22 cellular contexts compared by ENCODE assay signal in the genomic region with DNA sequence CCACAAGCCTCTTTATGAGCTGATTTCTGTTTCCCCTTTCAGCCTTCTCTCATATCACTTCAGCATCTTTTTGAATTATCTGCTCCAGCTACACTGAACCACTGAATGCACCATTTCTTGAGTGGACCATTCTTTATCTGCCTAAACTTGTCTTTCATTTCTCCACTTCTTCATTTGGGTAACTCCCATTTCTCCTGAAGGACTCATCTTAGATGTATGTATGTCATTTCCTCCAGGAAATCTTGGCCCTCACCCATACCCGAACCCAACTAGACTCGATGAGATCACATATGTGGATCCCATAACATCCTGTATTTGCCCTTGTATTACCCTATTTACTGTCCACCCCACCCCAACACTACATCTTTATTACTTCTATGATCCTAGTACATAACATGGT.
A peak's percentile ranks its signal among the peaks of the same experiment; 100 is the strongest.
DNase-seq lines count a peak whose midpoint lies in the region; ATAC-seq, FAIRE-seq and TF ChIP-seq lines count a peak whose summit lies in the region.
"Had no signal": no experiment of that assay in that cellular context is flagged by ENCODE, and none has a peak within 500 bp of the region (broad histone marks: within the 10 kb centered on the region; RNA-seq: fewer than 3 reads in every experiment).

No MANE protein-coding gene starts in this region.

- H3K27me3 ChIP-seq in bronchial epithelial cell (ENCODE audit: control insufficient read depth, insufficient read depth, low read length): no peaks in the 10 kb centered on the region
- no peaks in the 10 kb centered on the region for H3K27me3 ChIP-seq in heart right ventricle

- intact Hi-C loops in heart right ventricle (cut with DNase I): loop anchor here in 1 of 10 donors (10.0 kb wide), 1 partner anchor 119 kb away; no protein-coding TSS in a partner anchor

- H3K36me3 ChIP-seq in bronchial epithelial cell (ENCODE audit: control insufficient read depth, insufficient read depth, low read length) (no peaks in the 10 kb centered on the region), heart right ventricle (no peaks in the 10 kb centered on the region)

- FAIRE-seq in bronchial epithelial cell (lab: Jason Lieb, UNC): no peak
- FAIRE-seq: A549, GM12878, GM18507 had no signal

- H3K4me1 ChIP-seq in heart right ventricle: peaks cover 0 to 3% (median 0%) of the 10 kb centered on the region in 9 donors
- H3K4me1 ChIP-seq: A549, Caco-2 had no signal

- WGBS in heart right ventricle, 2 donors: 65 to 80% methylated on average over 2 of the region's 2 CpGs

- no peak overlapping the region for H3K27ac ChIP-seq in heart right ventricle
- H3K27ac ChIP-seq: A549 had no signal

- no peak for TF ChIP-seq CTCF in AG10803 (conservative IDR thresholded peaks at IDR 0.05; ENCODE audit: low read length)
- TF ChIP-seq CTCF in bronchial epithelial cell (IDR thresholded peaks at IDR 0.05; ENCODE audit: insufficient read depth, low read length, severe bottlenecking): no peak
- TF ChIP-seq CTCF in heart right ventricle (IDR thresholded peaks at IDR 0.05): no peak

- no peaks in the 10 kb centered on the region for H3K9me3 ChIP-seq in heart right ventricle
- H3K9me3 ChIP-seq: A549, Caco-2 had no signal

- DNase-seq in AG10803 (ENCODE audit: low read depth) (peak; percentile 11), HT1080 (ENCODE audit: low read depth) (peak; percentile 55), bronchial epithelial cell (ENCODE audit: low read depth) (peak; percentile 1), islet precursor cell (peak; percentile 2), heart right ventricle (no peak)
- no peak for DNase-seq in stimulated activated CD4-positive, alpha-beta T cell treated with anti-CD3 and anti-CD28 coated beads, Interleukin-12 subunit alpha, Interleukin-12 subunit beta, amount 100 ng/mL, for 4 hours
- DNase-seq in stimulated activated naive CD8-positive, alpha-beta T cell treated with anti-CD3 and anti-CD28 coated beads, Interleukin-15, Interleukin-2, amounts not matched to agents 100 U/mL and 50 U/mL, for 24 hours: no peak
- DNase-seq: 8988T; ACHN; C1 segment of cervical spinal cord; Caco-2; CD8-positive, alpha-beta T cell; DMS153; DND-41; EL; GDM1; H9 had no signal

- no peak for ATAC-seq in heart right ventricle
- ATAC-seq in stimulated activated naive CD8-positive, alpha-beta T cell treated with anti-CD3 and anti-CD28 coated beads, Interleukin-15, Interleukin-2, amounts not matched to agents 100 U/mL and 50 U/mL, for 24 hours: no peak
- ATAC-seq: A549; CD8-positive, alpha-beta T cell; GM12878; GM23338; HCT116 had no signal

- H3K4me3 ChIP-seq in AG10803 (ENCODE audit: low read length) (no peak overlapping the region), bronchial epithelial cell (ENCODE audit: low read depth, low read length) (no peak overlapping the region), heart right ventricle (no peak overlapping the region)
- H3K4me3 ChIP-seq: A549, GM12878, GM23338 had no signal

Comparison
In these comparisons a context has a peak if more than half of its experiments do, and no peak if none do; other contexts are left out.
1. DNase-seq: peak in AG10803 (single experiment), HT1080 (single experiment), bronchial epithelial cell (single experiment) and islet precursor cell (single experiment); none in stimulated activated CD4-positive, alpha-beta T cell treated with anti-CD3 and anti-CD28 coated beads, Interleukin-12 subunit alpha, Interleukin-12 subunit beta, amount 100 ng/mL, for 4 hours (single experiment), heart right ventricle (0 of 2) and stimulated activated naive CD8-positive, alpha-beta T cell treated with anti-CD3 and anti-CD28 coated beads, Interleukin-15, Interleukin-2, amounts not matched to agents 100 U/mL and 50 U/mL, for 24 hours (single experiment).